7 cellular contexts compared by ENCODE assay signal in the genomic region with DNA sequence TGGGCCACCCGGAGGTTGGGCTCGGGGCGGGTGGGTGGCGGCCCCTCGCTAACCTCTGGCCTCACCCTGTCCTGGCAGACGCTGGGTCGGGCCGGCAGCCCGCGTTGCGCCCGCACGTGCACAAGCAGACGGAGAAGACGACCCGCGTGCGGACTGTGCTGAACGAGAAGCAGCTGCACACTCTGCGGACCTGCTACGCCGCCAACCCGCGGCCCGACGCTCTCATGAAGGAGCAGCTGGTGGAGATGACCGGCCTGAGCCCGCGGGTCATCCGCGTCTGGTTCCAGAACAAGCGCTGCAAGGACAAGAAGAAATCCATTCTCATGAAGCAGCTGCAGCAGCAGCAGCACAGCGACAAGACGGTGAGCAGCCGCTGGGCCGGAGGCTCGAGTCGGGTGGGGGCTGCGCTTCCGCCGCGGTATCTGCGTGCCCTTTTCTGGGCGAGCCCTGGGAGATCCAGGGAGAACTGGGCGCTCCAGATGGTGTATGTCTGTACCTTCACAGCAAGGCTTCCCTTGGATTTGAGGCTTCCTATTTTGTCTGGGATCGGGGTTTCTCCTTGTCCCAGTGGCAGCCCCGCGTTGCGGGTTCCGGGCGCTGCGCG. TPM values are rescaled to one million over a fixed set of nuclear protein-coding genes. Genes with fewer than 3 reads are reported as not detected.
DNase-seq lines count a peak whose midpoint lies in the region; ATAC-seq and TF ChIP-seq lines count a peak whose summit lies in the region.

No MANE protein-coding gene starts in this region.

- H3K27ac ChIP-seq in SJSA1: no peak overlapping the region
- no peak overlapping the region for H3K27ac ChIP-seq in esophagus (ENCODE audit: low read depth in 2 of 2, low read length in 1 of 2)
- no peak overlapping the region for H3K27ac ChIP-seq in osteoblast (ENCODE audit: low read depth, low read length)

- in situ Hi-C loops in GM13977 (cut with MboI; ENCODE audit: low pct_unique_long_range_greater_than_20kb, low sequenced_read_pairs, unreplicated experiment): no loop called here

- H3K9me3 ChIP-seq in SJSA1 (replicated peaks) (no peaks in the 10 kb centered on the region), esophagus (ENCODE audit: control insufficient read depth in 2 of 2, insufficient read depth in 1 of 2, low read depth in 1 of 2, low read length in 1 of 2) (peaks cover 0 to 7% of the 10 kb centered on the region in 2 donors), osteoblast (ENCODE audit: low read depth, low read length) (no peaks in the 10 kb centered on the region)

- no peak overlapping the region for H2AFZ ChIP-seq in osteoblast (ENCODE audit: low read length)

- H3K4me3 ChIP-seq in SJSA1: peak overlapping the region; percentile 19
- H3K4me3 ChIP-seq in esophagus (ENCODE audit: low read depth in 1 of 2, low read length in 2 of 2): peak overlapping the region; percentile 31 to 36
- peak overlapping the region; percentile 47 for H3K4me3 ChIP-seq in osteoblast (ENCODE audit: insufficient read depth, low read length)

- TF ChIP-seq CTCF in GM13977 (IDR thresholded peaks at IDR 0.05; ENCODE audit: extremely low read depth, insufficient read depth, missing control alignments) (no peak), osteoblast (IDR thresholded peaks at IDR 0.05; ENCODE audit: extremely low read depth, low read depth, low read length) (no peak)

- DNase-seq in GM13977 (ENCODE audit: low spot score) (peak; percentile 72), SJSA1 (ENCODE audit: low read depth in 1 of 2, low spot score in 2 of 2) (peak in 1 of 2 experiments; percentile 37), osteoblast (ENCODE audit: insufficient read length, low spot score, missing footprints) (peak; percentile 92), ureter (ENCODE audit: low spot score) (no peak)
- DNase-seq in activated CD4-positive, CD25-positive, alpha-beta regulatory T cell (lab: John Stamatoyannopoulos, UW): no peak

- H3K4me2 ChIP-seq in osteoblast (ENCODE audit: insufficient read depth, low read length): peak overlapping the region; percentile 69

- H4K20me1 ChIP-seq in osteoblast (ENCODE audit: insufficient read depth, low read length): no peaks in the 10 kb centered on the region

- H3K36me3 ChIP-seq in SJSA1: no peaks in the 10 kb centered on the region; the same call in 1 of the 2 replicates
- no peaks in the 10 kb centered on the region for H3K36me3 ChIP-seq in esophagus (ENCODE audit: control insufficient read depth in 2 of 2, insufficient read depth in 2 of 2, low read length in 1 of 2)
- H3K36me3 ChIP-seq in osteoblast (ENCODE audit: insufficient read depth, low read length): no peaks in the 10 kb centered on the region

- H3K27me3 ChIP-seq in SJSA1 (replicated peaks) (peaks cover 31% of the 10 kb centered on the region), esophagus (ENCODE audit: control insufficient read depth in 1 of 2, insufficient read depth in 2 of 2, low read length in 2 of 2) (peaks cover 0 to 51% of the 10 kb centered on the region in 2 donors), osteoblast (ENCODE audit: insufficient read depth, low read length) (peaks cover 99% of the 10 kb centered on the region)

- ATAC-seq in GM18520 (IDR thresholded peaks at IDR 0.05; ENCODE audit: unreplicated experiment): no peak

- no peaks in the 10 kb centered on the region for H3K79me2 ChIP-seq in osteoblast (ENCODE audit: insufficient read depth, low read length)

- 12 to 19% methylated on average over 52 to 53 of the region's 53 CpGs for WGBS in esophagus, 2 donors

- H3K4me1 ChIP-seq in SJSA1 (replicated peaks) (peaks cover 24% of the 10 kb centered on the region), esophagus (ENCODE audit: control insufficient read depth in 2 of 2, insufficient read depth in 2 of 2, low read length in 1 of 2) (peaks cover 16 to 20% of the 10 kb centered on the region in 2 donors), osteoblast (ENCODE audit: insufficient read depth, low read length) (peaks cover 8% of the 10 kb centered on the region)

RNA-seq across cellular contexts. Expression of a gene that starts 3.7 kb away (rescaled TPM):
- total RNA-seq in SJSA1 (2014; rRNA removed; shearing (Covaris generic)): 3.0 and 4.0 TPM in 2 replicates
- polyA plus RNA-seq in esophagus: under 1 TPM; 0.24 TPM
- total RNA-seq in osteoblast: 0.29 and 1.1 TPM in 2 replicates
- total RNA-seq in ureter: 0.62 TPM

RNA-seq across cellular contexts. Expression of a gene that starts 29.0 kb away (rescaled TPM):
- total RNA-seq in SJSA1 (2014; rRNA removed; shearing (Covaris generic)): 125 and 203 TPM in 2 replicates
- polyA plus RNA-seq in esophagus: 100 to 1,000 TPM in 1 of 2 donors, 10 to 100 TPM in 1; 43.5 to 111 TPM
- total RNA-seq in osteoblast (85.0 and 110 TPM in 2 replicates), ureter (123 TPM)

Comparison
In these comparisons a context has a peak if more than half of its experiments do, and no peak if none do; other contexts are left out.
1. DNase-seq: peak in GM13977 (single experiment) and osteoblast (single experiment); none in ureter (single experiment) and activated CD4-positive, CD25-positive, alpha-beta regulatory T cell (0 of 4).
2. Peak in every context shown above with its lines, with median percentiles within 50 percentile points of each other: H3K4me3 ChIP-seq.